Comparison of ENCODE assay signal across 1 cellular context in genomic region chr5:23977996-23978395, GRCh38.
TF ChIP-seq lines count a peak whose summit lies in the region.

No MANE protein-coding gene starts in this region.

TF ChIP-seq in GM12878, 131 proteins besides CTCF, POLR2A, EP300 and RAD21:
- TF ChIP-seq IRF5 (IDR thresholded peaks at IDR 0.05; ENCODE audit: borderline replicate concordance) (no peak), NKRF (conservative IDR thresholded peaks at IDR 0.05) (no peak), NBN (IDR thresholded peaks at IDR 0.05) (no peak), MYB (IDR thresholded peaks at IDR 0.05; ENCODE audit: borderline replicate concordance, low read depth, low read length) (no peak), KDM1A (IDR thresholded peaks at IDR 0.05; ENCODE audit: borderline replicate concordance) (no peak), PML (IDR thresholded peaks at IDR 0.05; ENCODE audit: low read length) (no peak), CREB1 (IDR thresholded peaks at IDR 0.05; ENCODE audit: low read depth) (no peak), SUZ12 (IDR thresholded peaks at IDR 0.05; ENCODE audit: unreplicated experiment) (no peak), SMAD5 (IDR thresholded peaks at IDR 0.05; ENCODE audit: low read depth) (no peak), RFX5 (IDR thresholded peaks at IDR 0.05; ENCODE audit: low read depth, low read length) (no peak), ATF7 (IDR thresholded peaks at IDR 0.05; ENCODE audit: low read depth) (no peak)
